15 cellular contexts compared by ENCODE assay signal in genomic region chr2:8380573-8380972, GRCh38.
A peak's percentile ranks its signal among the peaks of the same experiment; 100 is the strongest.
DNase-seq lines count a peak whose midpoint lies in the region; ATAC-seq and TF ChIP-seq lines count a peak whose summit lies in the region.
"Had no signal": no experiment of that assay in that cellular context is flagged by ENCODE, and none has a peak within 500 bp of the region (broad histone marks: within the 10 kb centered on the region; RNA-seq: fewer than 3 reads in every experiment).

No MANE protein-coding gene starts in this region.

- peaks cover 4% of the 10 kb centered on the region for H3K9me3 Mint-ChIP-seq in natural killer cell treated with Interleukin-12 subunit alpha and Interleukin-12 subunit beta and Interleukin-15 and Interleukin-18, amount 100 ng/mL, for 72 hours
- H3K9me3 Mint-ChIP-seq: activated naive CD4-positive, alpha-beta T cell treated with anti-CD3 and anti-CD28 coated beads, Interleukin-2, amount 50 U/mL, for 24 hours had no signal

- peaks cover 50 to 52% of the 10 kb centered on the region in 2 donors for H3K4me1 Mint-ChIP-seq in natural killer cell treated with Interleukin-12 subunit alpha and Interleukin-12 subunit beta and Interleukin-15 and Interleukin-18, amount 100 ng/mL, for 72 hours (ENCODE audit: low read depth in 2 of 2)

- no peak for TF ChIP-seq EP300 in suprapubic skin (IDR thresholded peaks at IDR 0.05)

- no peaks in the 10 kb centered on the region for H3K4me1 ChIP-seq in suprapubic skin
- H3K4me1 ChIP-seq: foreskin keratinocyte, pancreas, SJSA1 had no signal

- H3K36me3 ChIP-seq in suprapubic skin: no peaks in the 10 kb centered on the region
- H3K36me3 ChIP-seq: pancreas, SJSA1, upper lobe of left lung had no signal

- H3K27ac Mint-ChIP-seq in natural killer cell treated with Interleukin-12 subunit alpha and Interleukin-12 subunit beta and Interleukin-15 and Interleukin-18, amount 100 ng/mL, for 72 hours: peak overlapping the region; percentile 84 to 97
- H3K27ac Mint-ChIP-seq: activated naive CD4-positive, alpha-beta T cell treated with anti-CD3 and anti-CD28 coated beads, Interleukin-2, amount 50 U/mL, for 24 hours had no signal

- no peaks in the 10 kb centered on the region for H3K27me3 Mint-ChIP-seq in natural killer cell treated with Interleukin-12 subunit alpha and Interleukin-12 subunit beta and Interleukin-15 and Interleukin-18, amount 100 ng/mL, for 72 hours

- peak; percentile 62 for ATAC-seq in GM18907 (IDR thresholded peaks at IDR 0.05; ENCODE audit: unreplicated experiment)
- ATAC-seq in GM21526 (IDR thresholded peaks at IDR 0.05; ENCODE audit: low FRiP score, unreplicated experiment): peak; percentile 63
- ATAC-seq in HG03280 (IDR thresholded peaks at IDR 0.05; ENCODE audit: unreplicated experiment): peak; percentile 58
- ATAC-seq in natural killer cell treated with Interleukin-12 subunit alpha and Interleukin-12 subunit beta and Interleukin-15 and Interleukin-18, amount 100 ng/mL, for 72 hours: no peak
- ATAC-seq: foreskin keratinocyte, pancreas had no signal

- H3K27ac ChIP-seq in suprapubic skin: no peak overlapping the region
- H3K27ac ChIP-seq: foreskin keratinocyte, pancreas, SJSA1, upper lobe of left lung had no signal

- TF ChIP-seq POLR2A in suprapubic skin (IDR thresholded peaks at IDR 0.05): no peak

- DNase-seq in natural killer cell treated with Interleukin-12 subunit alpha and Interleukin-12 subunit beta and Interleukin-15 and Interleukin-18, amount 100 ng/mL, for 72 hours (ENCODE audit: low spot score): no peak
- no peak for DNase-seq in suprapubic skin (ENCODE audit: low spot score in 2 of 2)
- DNase-seq in HCEC 1CT: no peak
- DNase-seq in dermis blood vessel endothelial cell: no peak
- DNase-seq in NCI-H226: no peak
- DNase-seq: activated CD4-positive, CD25-positive, alpha-beta regulatory T cell treated with anti-CD3 and anti-CD28 coated beads, Interleukin-2, amount 50 U/mL, for 72 hours; cortex of kidney; foreskin keratinocyte; pancreas; upper lobe of left lung had no signal

- TF ChIP-seq CTCF in suprapubic skin (IDR thresholded peaks at IDR 0.05): no peak

- 92% methylated on average over 3 of the region's 3 CpGs for WGBS in suprapubic skin

- peaks cover 9% of the 10 kb centered on the region for H3K36me3 Mint-ChIP-seq in natural killer cell treated with Interleukin-12 subunit alpha and Interleukin-12 subunit beta and Interleukin-15 and Interleukin-18, amount 100 ng/mL, for 72 hours
- H3K36me3 Mint-ChIP-seq: activated naive CD4-positive, alpha-beta T cell treated with anti-CD3 and anti-CD28 coated beads, Interleukin-2, amount 50 U/mL, for 24 hours had no signal

- H3K27me3 ChIP-seq in suprapubic skin: no peaks in the 10 kb centered on the region
- H3K27me3 ChIP-seq: foreskin keratinocyte, pancreas, SJSA1, upper lobe of left lung had no signal

- H3K4me3 ChIP-seq in suprapubic skin: no peak overlapping the region
- H3K4me3 ChIP-seq: pancreas, SJSA1, upper lobe of left lung had no signal

- H3K9me3 ChIP-seq in suprapubic skin: no peaks in the 10 kb centered on the region
- H3K9me3 ChIP-seq: pancreas, SJSA1, upper lobe of left lung had no signal

- no peak overlapping the region for H3K4me3 Mint-ChIP-seq in natural killer cell treated with Interleukin-12 subunit alpha and Interleukin-12 subunit beta and Interleukin-15 and Interleukin-18, amount 100 ng/mL, for 72 hours
- H3K4me3 Mint-ChIP-seq: activated naive CD4-positive, alpha-beta T cell treated with anti-CD3 and anti-CD28 coated beads, Interleukin-2, amount 50 U/mL, for 24 hours had no signal

Comparison
In these comparisons a context has a peak if more than half of its experiments do, and no peak if none do; other contexts are left out.
1. ATAC-seq: peak in GM18907 (single experiment), GM21526 (single experiment) and HG03280 (single experiment); none in natural killer cell treated with Interleukin-12 subunit alpha and Interleukin-12 subunit beta and Interleukin-15 and Interleukin-18, amount 100 ng/mL, for 72 hours (0 of 2).